Comparison of ENCODE assay signal across 5 cellular contexts in the genomic region with DNA sequence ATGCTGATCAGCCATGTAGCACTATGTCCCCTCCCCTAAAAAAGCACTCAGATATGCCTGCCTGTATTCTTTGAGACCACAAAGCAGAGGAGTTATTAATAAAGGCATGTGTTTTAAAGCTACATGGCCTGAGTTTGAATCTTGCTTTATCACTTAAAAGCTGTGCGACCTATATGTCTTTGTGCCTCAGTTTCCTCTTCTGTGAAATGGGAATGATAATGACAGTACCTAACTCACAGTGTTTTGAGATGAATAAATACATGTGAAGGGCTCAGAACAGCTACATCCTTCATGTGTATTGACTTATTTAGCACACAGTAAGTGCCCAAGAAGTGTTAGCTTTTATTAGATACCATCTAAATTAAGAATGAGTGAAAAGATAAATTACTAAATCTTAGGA.
"Had no signal": no experiment of that assay in that cellular context is flagged by ENCODE, and none has a peak within 500 bp of the region (broad histone marks: within the 10 kb centered on the region; RNA-seq: fewer than 3 reads in every experiment).

No MANE protein-coding gene starts in this region.

- FAIRE-seq: HTR-8/SVneo had no signal

- DNase-seq: KBM-7, KG1 had no signal

- H3K27ac ChIP-seq: HL-60, KMS-11 had no signal

- H3K4me2 ChIP-seq: KMS-11 had no signal

- H3K9ac ChIP-seq: KMS-11 had no signal
